Comparison of ENCODE assay signal across 10 cellular contexts in the genomic region with DNA sequence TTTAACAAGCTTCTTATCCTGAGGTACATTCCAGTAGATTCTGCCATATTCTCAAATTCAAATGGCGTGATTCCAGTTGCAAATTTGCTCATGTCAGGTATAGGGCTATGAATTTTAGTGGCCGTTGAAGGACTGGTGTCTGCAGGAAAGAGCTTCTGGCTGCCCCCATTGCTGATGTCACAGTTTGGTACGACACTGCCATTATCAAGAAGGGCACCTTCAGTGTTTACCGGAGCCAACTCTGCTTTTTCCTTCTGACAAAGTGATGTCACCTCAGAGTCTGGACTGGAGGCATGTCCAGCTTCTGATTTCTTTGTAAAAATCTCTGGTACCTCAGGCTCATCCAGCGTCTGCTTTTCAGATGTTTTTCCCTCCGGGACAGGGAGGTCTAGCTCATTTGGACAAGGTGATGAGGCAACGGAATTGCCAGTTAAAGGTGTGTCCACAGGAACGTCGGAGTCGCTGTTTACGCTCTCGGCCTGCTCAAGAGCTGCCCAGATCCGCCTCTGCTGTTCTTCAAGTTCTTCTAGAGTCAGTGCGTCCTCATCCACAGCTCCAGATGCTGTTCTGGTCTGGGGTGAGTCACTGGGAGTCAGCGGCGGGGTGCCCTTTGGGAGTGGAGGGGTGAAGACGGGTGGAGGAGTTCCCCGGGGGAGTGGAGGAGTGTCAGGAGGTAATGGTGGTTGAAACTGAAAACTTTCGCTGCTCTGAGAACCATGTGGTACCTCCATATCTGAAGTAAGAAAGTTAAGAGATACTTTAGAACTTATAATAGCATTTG. TPM values are rescaled to one million over a fixed set of nuclear protein-coding genes. Genes with fewer than 3 reads are reported as not detected.
A peak's percentile ranks its signal among the peaks of the same experiment; 100 is the strongest.
DNase-seq lines count a peak whose midpoint lies in the region; ATAC-seq and TF ChIP-seq lines count a peak whose summit lies in the region.
"Had no signal": no experiment of that assay in that cellular context is flagged by ENCODE, and none has a peak within 500 bp of the region (broad histone marks: within the 10 kb centered on the region; RNA-seq: fewer than 3 reads in every experiment).

No MANE protein-coding gene starts in this region.

- intact Hi-C loops in activated T-helper 1 cell treated with anti-CD3 and anti-CD28 coated beads, Interleukin-12 subunit alpha, Interleukin-12 subunit beta, Interleukin-2, Interleukin-4 antibody, amounts not matched to agents 30 ng/mL and 10 ng/mL and 1 ng/mL, durations not matched to agents 14 hours and 24 hours and 36 hours (cut with micrococcal nuclease) = no loop called here
- intact Hi-C loops in vagina (cut with DNase I) = no loop called here

- no peaks in the 10 kb centered on the region for H3K27me3 Mint-ChIP-seq in activated T-helper 1 cell treated with anti-CD3 and anti-CD28 coated beads, Interleukin-12 subunit alpha, Interleukin-12 subunit beta, Interleukin-2, Interleukin-4 antibody, amounts not matched to agents 30 ng/mL and 10 ng/mL and 1 ng/mL, durations not matched to agents 14 hours and 24 hours and 36 hours (ENCODE audit: insufficient read depth)

- no peak overlapping the region for H2BK15ac ChIP-seq in mesenchymal stem cell (ENCODE audit: low read depth, poor library complexity, severe bottlenecking)

- H3K79me1 ChIP-seq in mesenchymal stem cell (replicated peaks; ENCODE audit: low read length, poor library complexity, severe bottlenecking) = peaks cover 8% of the 10 kb centered on the region

- ATAC-seq in GM19324 (IDR thresholded peaks at IDR 0.05; ENCODE audit: low FRiP score, unreplicated experiment) (no peak), GM19395 (IDR thresholded peaks at IDR 0.05; ENCODE audit: unreplicated experiment) (no peak)

- no peak overlapping the region for H2BK12ac ChIP-seq in mesenchymal stem cell (ENCODE audit: low read length in 2 of 2)

- H3K9me3 Mint-ChIP-seq in activated T-helper 1 cell treated with anti-CD3 and anti-CD28 coated beads, Interleukin-12 subunit alpha, Interleukin-12 subunit beta, Interleukin-2, Interleukin-4 antibody, amounts not matched to agents 30 ng/mL and 10 ng/mL and 1 ng/mL, durations not matched to agents 14 hours and 24 hours and 36 hours = no peaks in the 10 kb centered on the region

- H3K27ac ChIP-seq in mesenchymal stem cell (ENCODE audit: low read length, poor library complexity, severe bottlenecking) (no peak overlapping the region), vagina (peak overlapping the region; percentile 44)
- H3K27ac ChIP-seq: C4-2B, colonic mucosa had no signal

- no peak overlapping the region for H3K4me3 Mint-ChIP-seq in activated T-helper 1 cell treated with anti-CD3 and anti-CD28 coated beads, Interleukin-12 subunit alpha, Interleukin-12 subunit beta, Interleukin-2, Interleukin-4 antibody, amounts not matched to agents 30 ng/mL and 10 ng/mL and 1 ng/mL, durations not matched to agents 14 hours and 24 hours and 36 hours

- peaks cover 27% of the 10 kb centered on the region for H3K4me1 Mint-ChIP-seq in activated T-helper 1 cell treated with anti-CD3 and anti-CD28 coated beads, Interleukin-12 subunit alpha, Interleukin-12 subunit beta, Interleukin-2, Interleukin-4 antibody, amounts not matched to agents 30 ng/mL and 10 ng/mL and 1 ng/mL, durations not matched to agents 14 hours and 24 hours and 36 hours (ENCODE audit: low read depth)

- H3K18ac ChIP-seq in mesenchymal stem cell (ENCODE audit: low read depth in 1 of 2, low read length in 2 of 2) = no peak overlapping the region

- H2AK5ac ChIP-seq in mesenchymal stem cell (ENCODE audit: low read length, severe bottlenecking) = no peak overlapping the region

- no peak overlapping the region for H3K4ac ChIP-seq in mesenchymal stem cell (ENCODE audit: low read depth in 1 of 2, low read length in 2 of 2)

- H3K14ac ChIP-seq in mesenchymal stem cell (ENCODE audit: low read length in 2 of 2) = no peak overlapping the region

- no peak overlapping the region for H2BK120ac ChIP-seq in mesenchymal stem cell (ENCODE audit: low read depth, low read length)

- no peak for TF ChIP-seq POLR2A in vagina (IDR thresholded peaks at IDR 0.05)

- H4K91ac ChIP-seq in mesenchymal stem cell (ENCODE audit: low read length) = no peak overlapping the region

- no peak overlapping the region for H2BK5ac ChIP-seq in mesenchymal stem cell (ENCODE audit: low read depth, low read length, poor library complexity, severe bottlenecking)

- H3K27ac Mint-ChIP-seq in activated T-helper 1 cell treated with anti-CD3 and anti-CD28 coated beads, Interleukin-12 subunit alpha, Interleukin-12 subunit beta, Interleukin-2, Interleukin-4 antibody, amounts not matched to agents 30 ng/mL and 10 ng/mL and 1 ng/mL, durations not matched to agents 14 hours and 24 hours and 36 hours = peak overlapping the region; percentile 45

- no peaks in the 10 kb centered on the region for H3K9me3 ChIP-seq in mesenchymal stem cell (ENCODE audit: control insufficient read depth, low read length)
- H3K9me3 ChIP-seq in vagina = no peaks in the 10 kb centered on the region
- H3K9me3 ChIP-seq: colonic mucosa had no signal

- no peak overlapping the region for H3K23ac ChIP-seq in mesenchymal stem cell (ENCODE audit: low read length in 2 of 2)

- H2AFZ ChIP-seq in mesenchymal stem cell (ENCODE audit: low read depth, low read length) = no peak overlapping the region

- peaks cover 53% of the 10 kb centered on the region for H3K36me3 Mint-ChIP-seq in activated T-helper 1 cell treated with anti-CD3 and anti-CD28 coated beads, Interleukin-12 subunit alpha, Interleukin-12 subunit beta, Interleukin-2, Interleukin-4 antibody, amounts not matched to agents 30 ng/mL and 10 ng/mL and 1 ng/mL, durations not matched to agents 14 hours and 24 hours and 36 hours (ENCODE audit: low read depth)

- H3K4me1 ChIP-seq in mesenchymal stem cell (ENCODE audit: control insufficient read depth, insufficient read depth, low read depth, low read length) (peaks cover 3% of the 10 kb centered on the region), vagina (peaks cover 9% of the 10 kb centered on the region)
- H3K4me1 ChIP-seq: colonic mucosa had no signal

- H3K4me3 ChIP-seq in mesenchymal stem cell (ENCODE audit: insufficient read depth in 1 of 2, low read depth in 1 of 2, low read length in 2 of 2) = no peak overlapping the region
- H3K4me3 ChIP-seq in vagina = no peak overlapping the region
- H3K4me3 ChIP-seq: colonic mucosa had no signal

- peak; percentile 32 for DNase-seq in stimulated activated naive CD4-positive, alpha-beta T cell treated with Interleukin-2 at 50 U/mL for 16 hours (lab: John Stamatoyannopoulos, UW)
- no peak for DNase-seq in stimulated activated naive CD4-positive, alpha-beta T cell (lab: John Stamatoyannopoulos, UW)
- no peak for DNase-seq in activated T-helper 1 cell treated with anti-CD3 and anti-CD28 coated beads, Interleukin-12 subunit alpha, Interleukin-12 subunit beta, Interleukin-2, Interleukin-4 antibody, amounts not matched to agents 30 ng/mL and 10 ng/mL and 1 ng/mL, durations not matched to agents 14 hours and 24 hours and 36 hours (ENCODE audit: low spot score)
- DNase-seq in mesenchymal stem cell (peak; percentile 34), vagina (ENCODE audit: extremely low spot score in 2 of 2) (no peak), NCI-H526 treated with DMSO at 0.1 percent for 48 hours (lab: John Stamatoyannopoulos, UW) (no peak)
- DNase-seq: colonic mucosa had no signal

- WGBS in mesenchymal stem cell = 84% methylated on average over 16 of the region's 19 CpGs

- peaks cover 42 to 62% of the 10 kb centered on the region in 2 experiments for H3K36me3 ChIP-seq in mesenchymal stem cell (ENCODE audit: control insufficient read depth in 1 of 2, insufficient read depth in 2 of 2, low read depth in 1 of 2, low read length in 2 of 2)
- peaks cover 0 to 56% of the 10 kb centered on the region in 2 donors for H3K36me3 ChIP-seq in vagina

- H4K8ac ChIP-seq in mesenchymal stem cell (ENCODE audit: low read length) = no peak overlapping the region

- H3K4me2 ChIP-seq in mesenchymal stem cell (ENCODE audit: low read length, poor library complexity, severe bottlenecking) = no peak overlapping the region

- TF ChIP-seq CTCF in vagina (IDR thresholded peaks at IDR 0.05) = no peak

- no peaks in the 10 kb centered on the region for H3K27me3 ChIP-seq in mesenchymal stem cell (ENCODE audit: control insufficient read depth in 1 of 2, insufficient read depth in 1 of 2, low read length in 2 of 2)
- H3K27me3 ChIP-seq in vagina = no peaks in the 10 kb centered on the region
- H3K27me3 ChIP-seq: colonic mucosa had no signal

- peak overlapping the region; percentile 1 for H3K9ac ChIP-seq in mesenchymal stem cell (ENCODE audit: low read length)

RNA-seq across cellular contexts. Expression of a gene that starts 27.0 kb away (rescaled TPM):
- total RNA-seq in activated T-helper 1 cell treated with anti-CD3 and anti-CD28 coated beads, Interleukin-12 subunit alpha, Interleukin-12 subunit beta, Interleukin-2, Interleukin-4 antibody, amounts not matched to agents 30 ng/mL and 10 ng/mL and 1 ng/mL, durations not matched to agents 14 hours and 24 hours and 36 hours = 42.5 and 48.4 TPM in 2 replicates
- polyA plus RNA-seq in mesenchymal stem cell (2013, experiment 1 of 2) = 9.3 TPM
- polyA plus RNA-seq in mesenchymal stem cell (2013, experiment 2 of 2) = 9.7 TPM
- total RNA-seq in vagina = 28.2 TPM

RNA-seq across cellular contexts. Expression of a gene that starts 51.3 kb away (rescaled TPM):
- 64.1 and 71.9 TPM in 2 replicates for total RNA-seq in activated T-helper 1 cell treated with anti-CD3 and anti-CD28 coated beads, Interleukin-12 subunit alpha, Interleukin-12 subunit beta, Interleukin-2, Interleukin-4 antibody, amounts not matched to agents 30 ng/mL and 10 ng/mL and 1 ng/mL, durations not matched to agents 14 hours and 24 hours and 36 hours
- 49.0 TPM for polyA plus RNA-seq in mesenchymal stem cell (2013, experiment 1 of 2)
- 49.6 TPM for polyA plus RNA-seq in mesenchymal stem cell (2013, experiment 2 of 2)
- 135 TPM for total RNA-seq in vagina

RNA-seq across cellular contexts. Expression of a gene that starts 53.0 kb away (rescaled TPM):
- 101 and 103 TPM in 2 replicates for total RNA-seq in activated T-helper 1 cell treated with anti-CD3 and anti-CD28 coated beads, Interleukin-12 subunit alpha, Interleukin-12 subunit beta, Interleukin-2, Interleukin-4 antibody, amounts not matched to agents 30 ng/mL and 10 ng/mL and 1 ng/mL, durations not matched to agents 14 hours and 24 hours and 36 hours
- 69.5 TPM for polyA plus RNA-seq in mesenchymal stem cell (2013, experiment 1 of 2)
- polyA plus RNA-seq in mesenchymal stem cell (2013, experiment 2 of 2) = 65.9 TPM
- total RNA-seq in vagina = 93.3 TPM

RNA-seq across cellular contexts. Expression of a gene that starts 53.3 kb away (rescaled TPM):
- total RNA-seq in activated T-helper 1 cell treated with anti-CD3 and anti-CD28 coated beads, Interleukin-12 subunit alpha, Interleukin-12 subunit beta, Interleukin-2, Interleukin-4 antibody, amounts not matched to agents 30 ng/mL and 10 ng/mL and 1 ng/mL, durations not matched to agents 14 hours and 24 hours and 36 hours = 122 and 126 TPM in 2 replicates
- 8.8 TPM for polyA plus RNA-seq in mesenchymal stem cell (2013, experiment 1 of 2)
- polyA plus RNA-seq in mesenchymal stem cell (2013, experiment 2 of 2) = 6.2 TPM
- 18.7 TPM for total RNA-seq in vagina

Comparison
In these comparisons a context has a peak if more than half of its experiments do, and no peak if none do; other contexts are left out.
1. DNase-seq: peak in stimulated activated naive CD4-positive, alpha-beta T cell treated with Interleukin-2 at 50 U/mL for 16 hours (single experiment) and mesenchymal stem cell (single experiment); none in stimulated activated naive CD4-positive, alpha-beta T cell (0 of 6), activated T-helper 1 cell treated with anti-CD3 and anti-CD28 coated beads, Interleukin-12 subunit alpha, Interleukin-12 subunit beta, Interleukin-2, Interleukin-4 antibody, amounts not matched to agents 30 ng/mL and 10 ng/mL and 1 ng/mL, durations not matched to agents 14 hours and 24 hours and 36 hours (single experiment), vagina (0 of 2) and NCI-H526 treated with DMSO at 0.1 percent for 48 hours (single experiment).